ENCODE assay signal across 12 cellular contexts in the genomic region with DNA sequence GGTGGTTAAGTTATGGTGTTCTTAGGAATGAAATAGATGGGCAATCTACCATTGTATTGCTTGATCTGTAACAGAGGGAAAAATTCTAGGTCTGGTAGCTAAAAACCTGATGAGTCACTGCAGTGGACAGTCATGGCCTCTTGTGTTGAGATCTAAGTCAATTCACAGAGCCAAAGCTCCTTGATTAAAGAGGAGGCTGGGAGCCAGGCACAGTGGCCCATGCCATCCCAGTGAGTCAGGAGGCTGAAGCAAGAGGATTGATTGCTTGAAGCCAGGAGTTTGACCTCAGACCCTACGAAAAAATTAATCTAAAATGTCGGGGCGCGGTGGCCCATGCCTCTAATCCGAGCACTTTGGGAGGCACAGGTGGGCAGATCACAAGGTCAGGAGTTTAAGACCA.
DNase-seq lines count a peak whose midpoint lies in the region; ATAC-seq and TF ChIP-seq lines count a peak whose summit lies in the region.
"Had no signal": no experiment of that assay in that cellular context is flagged by ENCODE, and none has a peak within 500 bp of the region (broad histone marks: within the 10 kb centered on the region; RNA-seq: fewer than 3 reads in every experiment).

No MANE protein-coding gene starts in this region.

- peak overlapping the region; percentile 78 for H3K9ac ChIP-seq in skeletal muscle satellite cell (ENCODE audit: low read depth, low read length)

- no peak for ATAC-seq in activated naive CD8-positive, alpha-beta T cell treated with anti-CD3 and anti-CD28 coated beads, Interleukin-2, amount 50 U/mL, for 24 hours
- ATAC-seq: stimulated activated effector memory CD8-positive, alpha-beta T cell treated with anti-CD3 and anti-CD28 coated beads, Interleukin-12 subunit alpha, Interleukin-12 subunit beta, amount 100 ng/mL, for 72 hours had no signal

- intact Hi-C loops in head of caudate nucleus (cut with DNase I): no loop called here

- H3K27ac ChIP-seq in caudate nucleus (ENCODE audit: low read depth, low read length): no peak overlapping the region

- no peaks in the 10 kb centered on the region for H3K9me3 Mint-ChIP-seq in activated naive CD8-positive, alpha-beta T cell treated with anti-CD3 and anti-CD28 coated beads, Interleukin-2, amount 50 U/mL, for 24 hours

- H3K4me2 ChIP-seq in skeletal muscle satellite cell (ENCODE audit: low read length): peak overlapping the region; percentile 69

- no peaks in the 10 kb centered on the region for H3K4me1 Mint-ChIP-seq in activated naive CD8-positive, alpha-beta T cell treated with anti-CD3 and anti-CD28 coated beads, Interleukin-2, amount 50 U/mL, for 24 hours
- H3K4me1 Mint-ChIP-seq: stimulated activated effector memory CD8-positive, alpha-beta T cell treated with anti-CD3 and anti-CD28 coated beads, Interleukin-12 subunit alpha, Interleukin-12 subunit beta, amount 100 ng/mL, for 72 hours had no signal

- no peaks in the 10 kb centered on the region for H3K9me3 ChIP-seq in skeletal muscle satellite cell (replicated peaks; ENCODE audit: low read length)

- no peak for TF ChIP-seq CTCF in foreskin fibroblast (IDR thresholded peaks at IDR 0.05; ENCODE audit: low read depth, low read length)

- no peak overlapping the region for H3K27ac Mint-ChIP-seq in activated naive CD8-positive, alpha-beta T cell treated with anti-CD3 and anti-CD28 coated beads, Interleukin-2, amount 50 U/mL, for 24 hours
- H3K27ac Mint-ChIP-seq: stimulated activated effector memory CD8-positive, alpha-beta T cell treated with anti-CD3 and anti-CD28 coated beads, Interleukin-12 subunit alpha, Interleukin-12 subunit beta, amount 100 ng/mL, for 72 hours had no signal

- H3K4me1 ChIP-seq in skeletal muscle satellite cell (ENCODE audit: control insufficient read depth, insufficient read depth, low read length): peaks cover 37% of the 10 kb centered on the region

- H3K4me3 Mint-ChIP-seq in activated naive CD8-positive, alpha-beta T cell treated with anti-CD3 and anti-CD28 coated beads, Interleukin-2, amount 50 U/mL, for 24 hours: no peak overlapping the region
- H3K4me3 Mint-ChIP-seq: stimulated activated effector memory CD8-positive, alpha-beta T cell treated with anti-CD3 and anti-CD28 coated beads, Interleukin-12 subunit alpha, Interleukin-12 subunit beta, amount 100 ng/mL, for 72 hours had no signal

- H3K4me3 ChIP-seq in foreskin fibroblast (ENCODE audit: low read depth in 1 of 2, low read length in 2 of 2) (no peak overlapping the region), skeletal muscle satellite cell (ENCODE audit: low read length) (peak overlapping the region; percentile 20)

- no peaks in the 10 kb centered on the region for H3K27me3 ChIP-seq in skeletal muscle satellite cell (ENCODE audit: control insufficient read depth, insufficient read depth, low read length)

- H3K36me3 ChIP-seq in skeletal muscle satellite cell (ENCODE audit: insufficient read depth, low read length): no peaks in the 10 kb centered on the region

- no peaks in the 10 kb centered on the region for H3K27me3 Mint-ChIP-seq in activated naive CD8-positive, alpha-beta T cell treated with anti-CD3 and anti-CD28 coated beads, Interleukin-2, amount 50 U/mL, for 24 hours

- DNase-seq in GM04503 (ENCODE audit: low read depth) (peak; percentile 85), T1000 (lab: John Stamatoyannopoulos, UW) (peak; percentile 3), foreskin fibroblast (peak; percentile 96 to 97), caudate nucleus (lab: John Stamatoyannopoulos, UW) (no peak), head of caudate nucleus (no peak)
- no peak for DNase-seq in activated CD4-positive, alpha-beta T cell treated with anti-CD3 and anti-CD28 coated beads for 48 hours
- DNase-seq in activated naive CD8-positive, alpha-beta T cell treated with anti-CD3 and anti-CD28 coated beads, Interleukin-2, amount 50 U/mL, for 24 hours: no peak
- DNase-seq: activated CD4-positive, alpha-beta T cell treated with anti-CD3 and anti-CD28 coated beads, Interleukin-2, amount 50 U/mL, for 1 hour; activated naive CD4-positive, alpha-beta T cell treated with anti-CD3 and anti-CD28 coated beads, Interleukin-2, amount 50 U/mL, for 16 hours; Right ventricle myocardium superior had no signal

- H3K36me3 Mint-ChIP-seq in activated naive CD8-positive, alpha-beta T cell treated with anti-CD3 and anti-CD28 coated beads, Interleukin-2, amount 50 U/mL, for 24 hours (ENCODE audit: low read depth): no peaks in the 10 kb centered on the region
- H3K36me3 Mint-ChIP-seq: stimulated activated effector memory CD8-positive, alpha-beta T cell treated with anti-CD3 and anti-CD28 coated beads, Interleukin-12 subunit alpha, Interleukin-12 subunit beta, amount 100 ng/mL, for 72 hours had no signal

Comparison
In these comparisons a context has a peak if more than half of its experiments do, and no peak if none do; other contexts are left out.
1. DNase-seq: peak in GM04503 (single experiment), T1000 (single experiment) and foreskin fibroblast (2 of 2); none in caudate nucleus (0 of 61), head of caudate nucleus (0 of 42), activated CD4-positive, alpha-beta T cell treated with anti-CD3 and anti-CD28 coated beads for 48 hours (single experiment) and activated naive CD8-positive, alpha-beta T cell treated with anti-CD3 and anti-CD28 coated beads, Interleukin-2, amount 50 U/mL, for 24 hours (single experiment).